In the genomic region with DNA sequence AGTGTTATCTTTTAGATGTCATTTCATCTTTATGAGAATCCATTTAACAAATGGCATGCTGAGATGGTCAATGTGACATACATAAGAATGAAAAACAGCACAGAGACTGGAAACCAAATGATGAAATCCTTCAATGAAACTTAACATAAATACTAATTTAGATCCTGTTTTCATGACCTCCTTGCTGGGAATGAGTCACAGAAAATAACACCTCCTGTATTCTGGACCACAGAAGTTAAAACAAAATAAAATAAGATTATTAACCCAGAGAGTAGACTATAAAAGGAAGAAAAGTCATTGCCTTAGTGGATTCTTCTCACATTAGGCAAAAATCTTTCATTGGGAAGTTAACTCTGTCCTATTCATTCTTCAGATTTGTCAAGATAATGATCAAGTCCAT, we compare ENCODE assay signal across 12 cellular contexts. TPM values are rescaled to one million over a fixed set of nuclear protein-coding genes. Genes with fewer than 3 reads are reported as not detected.
A peak's percentile ranks its signal among the peaks of the same experiment; 100 is the strongest.
DNase-seq lines count a peak whose midpoint lies in the region; ATAC-seq and TF ChIP-seq lines count a peak whose summit lies in the region.
"Had no signal": no experiment of that assay in that cellular context is flagged by ENCODE, and none has a peak within 500 bp of the region (broad histone marks: within the 10 kb centered on the region; RNA-seq: fewer than 3 reads in every experiment).

No MANE protein-coding gene starts in this region.

- no peak overlapping the region for H2AFZ ChIP-seq in GM23338

- H3K27me3 ChIP-seq in GM23338 (ENCODE audit: insufficient read depth): no peaks in the 10 kb centered on the region
- no peaks in the 10 kb centered on the region for H3K27me3 ChIP-seq in stomach
- H3K27me3 ChIP-seq: transverse colon had no signal

- TF ChIP-seq CTCF in AG04449 (IDR thresholded peaks at IDR 0.05; ENCODE audit: insufficient read depth, low read length, missing control alignments) (no peak), GM23338 (conservative IDR thresholded peaks at IDR 0.05; ENCODE audit: low read depth in 2 of 2) (no peak), stomach (IDR thresholded peaks at IDR 0.05) (no peak), GM10248 (IDR thresholded peaks at IDR 0.05; ENCODE audit: control extremely low read depth, extremely low read depth, low read depth, missing control alignments) (no peak)

- peaks cover 62% of the 10 kb centered on the region for H3K79me2 ChIP-seq in GM23338 (replicated peaks; ENCODE audit: insufficient read depth)

- peak overlapping the region; percentile 92 for H3K4me3 ChIP-seq in AG04449 (ENCODE audit: low read depth, low read length)
- peak overlapping the region; percentile 76 for H3K4me3 ChIP-seq in GM23338
- H3K4me3 ChIP-seq in stomach: no peak overlapping the region
- H3K4me3 ChIP-seq: transverse colon had no signal

- no peak for ATAC-seq in GM23338
- ATAC-seq: activated CD4-positive, CD25-positive, alpha-beta regulatory T cell treated with anti-CD3 and anti-CD28 coated beads, Interleukin-2, amount 50 U/mL, for 24 hours had no signal

- H3K9me2 ChIP-seq in GM23338 (ENCODE audit: insufficient read depth): no peaks in the 10 kb centered on the region

- H3K27ac Mint-ChIP-seq in GM23338: no peak overlapping the region
- no peak overlapping the region for H3K27ac Mint-ChIP-seq in T-helper 1 cell treated with Interleukin-12 subunit alpha and Interleukin-12 subunit beta and Interleukin-4 antibody, amounts not matched to agents 30 μg/mL and 1 μg/mL, for 36 hours

- no peaks in the 10 kb centered on the region; the same call in 2 of the 3 replicates for H3K9me3 Mint-ChIP-seq in GM23338
- H3K9me3 Mint-ChIP-seq in T-helper 1 cell treated with Interleukin-12 subunit alpha and Interleukin-12 subunit beta and Interleukin-4 antibody, amounts not matched to agents 30 μg/mL and 1 μg/mL, for 36 hours: peaks cover 4% of the 10 kb centered on the region

- no peak for DNase-seq in AG04449 (ENCODE audit: low read depth, low spot score)
- DNase-seq in GM23338 (ENCODE audit: low spot score): no peak
- DNase-seq in glomerular visceral epithelial cell (ENCODE audit: extremely low spot score): peak; percentile 52
- no peak for DNase-seq in stomach
- DNase-seq in HEK293T (ENCODE audit: extremely low spot score): no peak
- no peak for DNase-seq in GM10248 (ENCODE audit: extremely low spot score)
- no peak for DNase-seq in NCI-H2081 treated with DMSO at 0.1 percent for 48 hours (lab: John Stamatoyannopoulos, UW)
- DNase-seq: NCI-H748 treated with DMSO at 0.1 percent for 48 hours; stimulated activated CD4-positive, alpha-beta T cell treated with anti-CD3 and anti-CD28 coated beads, Interleukin-4, amount 100 ng/mL, for 4 hours; transverse colon had no signal

- peak overlapping the region; percentile 73 for H3K4me2 ChIP-seq in GM23338

- no peaks in the 10 kb centered on the region for H3F3A ChIP-seq in GM23338 (replicated peaks; ENCODE audit: low read depth)

- H3K4me3 Mint-ChIP-seq in GM23338: peak overlapping the region; percentile 85; the same call in 2 of the 3 replicates
- H3K4me3 Mint-ChIP-seq in T-helper 1 cell treated with Interleukin-12 subunit alpha and Interleukin-12 subunit beta and Interleukin-4 antibody, amounts not matched to agents 30 μg/mL and 1 μg/mL, for 36 hours: peak overlapping the region; percentile 22

- TF ChIP-seq EP300 in stomach (IDR thresholded peaks at IDR 0.05): no peak

- H3K36me3 ChIP-seq in GM23338 (ENCODE audit: insufficient read depth): no peaks in the 10 kb centered on the region
- no peaks in the 10 kb centered on the region for H3K36me3 ChIP-seq in stomach
- H3K36me3 ChIP-seq: transverse colon had no signal

- no peak overlapping the region; the same call in 1 of the 2 replicates for H3K27ac ChIP-seq in GM23338 (ENCODE audit: low read depth)
- no peak overlapping the region for H3K27ac ChIP-seq in stomach
- H3K27ac ChIP-seq: transverse colon had no signal

- peaks cover 40% of the 10 kb centered on the region for H3K4me1 Mint-ChIP-seq in GM23338
- peaks cover 36% of the 10 kb centered on the region for H3K4me1 Mint-ChIP-seq in T-helper 1 cell treated with Interleukin-12 subunit alpha and Interleukin-12 subunit beta and Interleukin-4 antibody, amounts not matched to agents 30 μg/mL and 1 μg/mL, for 36 hours (ENCODE audit: low read depth)

- H4K20me1 ChIP-seq in GM23338 (replicated peaks; ENCODE audit: insufficient read depth): no peaks in the 10 kb centered on the region

- POLR2A ChIA-PET in AG04449 (lab: Yijun Ruan, JAX): no interaction called here
- POLR2A ChIA-PET in HEK293T (lab: Yijun Ruan, JAX): interaction anchor here (1.0 kb wide), 1 partner anchor 12 kb away, joined by 3 read pairs; no protein-coding TSS in a partner anchor
- POLR2A ChIA-PET in GM10248 (lab: Yijun Ruan, JAX): no interaction called here

- intact Hi-C loops in stomach (cut with DNase I; ENCODE audit: low total_unique reads): no loop called here

- H3K27me3 Mint-ChIP-seq in GM23338 (ENCODE audit: insufficient read depth, low read depth, poor library complexity): no peaks in the 10 kb centered on the region
- no peaks in the 10 kb centered on the region for H3K27me3 Mint-ChIP-seq in T-helper 1 cell treated with Interleukin-12 subunit alpha and Interleukin-12 subunit beta and Interleukin-4 antibody, amounts not matched to agents 30 μg/mL and 1 μg/mL, for 36 hours (ENCODE audit: low read depth)

- peaks cover 11% of the 10 kb centered on the region for H3K36me3 Mint-ChIP-seq in GM23338 (ENCODE audit: low read depth)
- H3K36me3 Mint-ChIP-seq in T-helper 1 cell treated with Interleukin-12 subunit alpha and Interleukin-12 subunit beta and Interleukin-4 antibody, amounts not matched to agents 30 μg/mL and 1 μg/mL, for 36 hours (ENCODE audit: low read depth): peaks cover 10% of the 10 kb centered on the region

- peaks cover 25% of the 10 kb centered on the region; the same call in 1 of the 2 replicates for H3K4me1 ChIP-seq in GM23338 (ENCODE audit: insufficient read depth)
- peaks cover 0 to 27% (median 17%) of the 10 kb centered on the region in 4 donors for H3K4me1 ChIP-seq in stomach

- TF ChIP-seq POLR2A in stomach (IDR thresholded peaks at IDR 0.05): no peak

- CTCF ChIA-PET in AG04449 (lab: Yijun Ruan, JAX) (no interaction called here), HEK293T (lab: Yijun Ruan, JAX) (no interaction called here), GM10248 (lab: Yijun Ruan, JAX) (interaction anchor here (0.7 to 2.2 kb wide), 3 partner anchors 12 to 33 kb away, joined by 3 to 11 read pairs (median 3); no protein-coding TSS in a partner anchor)

- H3K9me3 ChIP-seq in stomach: no peaks in the 10 kb centered on the region
- H3K9me3 ChIP-seq: transverse colon had no signal

TF ChIP-seq in GM23338, 12 proteins besides CTCF, POLR2A, EP300 and RAD21:
- TF ChIP-seq EZH2phosphoT487 (IDR thresholded peaks at IDR 0.05; ENCODE audit: unreplicated experiment) (no peak), STAT1 (IDR thresholded peaks at IDR 0.05; ENCODE audit: unreplicated experiment) (no peak)
- TF ChIP-seq, protein P1, sequence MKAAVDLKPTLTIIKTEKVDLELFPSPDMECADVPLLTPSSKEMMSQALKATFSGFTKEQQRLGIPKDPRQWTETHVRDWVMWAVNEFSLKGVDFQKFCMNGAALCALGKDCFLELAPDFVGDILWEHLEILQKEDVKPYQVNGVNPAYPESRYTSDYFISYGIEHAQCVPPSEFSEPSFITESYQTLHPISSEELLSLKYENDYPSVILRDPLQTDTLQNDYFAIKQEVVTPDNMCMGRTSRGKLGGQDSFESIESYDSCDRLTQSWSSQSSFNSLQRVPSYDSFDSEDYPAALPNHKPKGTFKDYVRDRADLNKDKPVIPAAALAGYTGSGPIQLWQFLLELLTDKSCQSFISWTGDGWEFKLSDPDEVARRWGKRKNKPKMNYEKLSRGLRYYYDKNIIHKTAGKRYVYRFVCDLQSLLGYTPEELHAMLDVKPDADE (IDR thresholded peaks at IDR 0.05): no peak
TF ChIP-seq in GM23338: peak in this region for 0.

TF ChIP-seq in HEK293T, 16 proteins besides CTCF, POLR2A, EP300 and RAD21:
- TF ChIP-seq ZNF384 (IDR thresholded peaks at IDR 0.05) (no peak), FOXA1 (IDR thresholded peaks at IDR 0.05) (no peak), FOXM1 (IDR thresholded peaks at IDR 0.05; ENCODE audit: borderline replicate concordance) (no peak), SP1 (IDR thresholded peaks at IDR 0.05) (no peak)
TF ChIP-seq in HEK293T: peak in this region for 0.

RNA-seq across cellular contexts. Expression of gene DIAPH3, which starts 1.6 kb away (rescaled TPM):
- total RNA-seq in GM23338 (2014; rRNA removed; shearing (Covaris generic)): 19.5 and 23.4 TPM in 2 replicates
- polyA plus RNA-seq in GM23338 (2016; fragmentation: Nextera tagmentation; extraction: Ambion mirVana): 23.1 and 30.2 TPM in 2 replicates
- 10 to 100 TPM in 1 of 5 donors, 1 to 10 TPM in 4; 2.6 to 12.1 (median 5.9) TPM for total RNA-seq in stomach
- polyA plus RNA-seq in stomach: 1 to 10 TPM; 2.5 to 6.7 (median 3.2) TPM

Comparison
In these comparisons a context has a peak if more than half of its experiments do, and no peak if none do; other contexts are left out.
1. H3K4me3 ChIP-seq: peak in AG04449 (single experiment) and GM23338 (single experiment); none in stomach (0 of 4).